In genomic region chr15:90049666-90050604, GRCh38 we compare ENCODE assay signal across 21 cellular contexts. TPM values are rescaled to one million over a fixed set of nuclear protein-coding genes. Genes with fewer than 3 reads are reported as not detected.
DNase-seq lines count a peak whose midpoint lies in the region; ATAC-seq and TF ChIP-seq lines count a peak whose summit lies in the region.
"Had no signal": no experiment of that assay in that cellular context is flagged by ENCODE, and none has a peak within 500 bp of the region (broad histone marks: within the 10 kb centered on the region; RNA-seq: fewer than 3 reads in every experiment).

No MANE protein-coding gene starts in this region.

- ATAC-seq in heart left ventricle: peak; percentile 43 to 71 (median 57)
- ATAC-seq in activated T-helper 17 cell treated with anti-CD3 and anti-CD28 coated beads, Interleukin-2, amount 50 U/mL, for 72 hours (replicated peaks): no peak
- ATAC-seq in upper lobe of left lung (ENCODE audit: low FRiP score in 2 of 2): no peak
- ATAC-seq: body of pancreas had no signal

- POLR2A ChIA-PET in Caco-2 (lab: Charles Lee): interaction anchor here (0.6 kb wide), 1 partner anchor 42 kb away, joined by 3 read pairs; no protein-coding TSS in a partner anchor

- CTCF ChIA-PET in Caco-2 (lab: Charles Lee): interaction anchor here (1.1 to 1.5 kb wide), 2 partner anchors 132 to 151 kb away, joined by 3 to 5 read pairs; no protein-coding TSS in a partner anchor

- no peak for TF ChIP-seq EP300 in upper lobe of left lung (IDR thresholded peaks at IDR 0.05)

- no peak overlapping the region for H3K4me3 Mint-ChIP-seq in activated T-helper 17 cell treated with anti-CD3 and anti-CD28 coated beads, Interleukin-2, amount 50 U/mL, for 72 hours
- H3K4me3 Mint-ChIP-seq in Caco-2 (ENCODE audit: unreplicated experiment): no peak overlapping the region
- H3K4me3 Mint-ChIP-seq: activated naive CD4-positive, alpha-beta T cell treated with anti-CD3 and anti-CD28 coated beads for 36 hours had no signal

- TF ChIP-seq POLR2A in heart left ventricle (IDR thresholded peaks at IDR 0.05) (no peak), upper lobe of left lung (IDR thresholded peaks at IDR 0.05) (no peak)

- intact Hi-C loops in heart left ventricle (cut with DNase I) (no loop called here), Caco-2 (cut with micrococcal nuclease; ENCODE audit: unreplicated experiment) (no loop called here)

- H3K27me3 ChIP-seq in heart left ventricle (no peaks in the 10 kb centered on the region), right atrium auricular region (no peaks in the 10 kb centered on the region), mucosa of stomach (ENCODE audit: control insufficient read depth, insufficient read depth, low read length) (no peaks in the 10 kb centered on the region), upper lobe of left lung (no peaks in the 10 kb centered on the region), brain microvascular endothelial cell (replicated peaks) (no peaks in the 10 kb centered on the region), Caco-2 (replicated peaks; ENCODE audit: control insufficient read depth, insufficient read depth, low read length) (no peaks in the 10 kb centered on the region)
- H3K27me3 ChIP-seq: body of pancreas, dorsolateral prefrontal cortex, esophagus muscularis mucosa, sigmoid colon, SJSA1, suprapubic skin had no signal

- H3K4me1 ChIP-seq in heart left ventricle: peaks cover 0 to 37% (median 16%) of the 10 kb centered on the region in 12 donors
- peaks cover 0 to 29% of the 10 kb centered on the region in 2 donors for H3K4me1 ChIP-seq in right atrium auricular region
- peaks cover 58% of the 10 kb centered on the region for H3K4me1 ChIP-seq in mucosa of stomach (ENCODE audit: control insufficient read depth, insufficient read depth, low read length)
- peaks cover 42 to 62% (median 52%) of the 10 kb centered on the region in 4 donors for H3K4me1 ChIP-seq in upper lobe of left lung
- no peaks in the 10 kb centered on the region for H3K4me1 ChIP-seq in Caco-2
- H3K4me1 ChIP-seq: SJSA1 had no signal

- H3K27me3 Mint-ChIP-seq in activated T-helper 17 cell treated with anti-CD3 and anti-CD28 coated beads, Interleukin-2, amount 50 U/mL, for 72 hours: no peaks in the 10 kb centered on the region
- H3K27me3 Mint-ChIP-seq in Caco-2 (ENCODE audit: insufficient read depth, unreplicated experiment): no peaks in the 10 kb centered on the region

- no peaks in the 10 kb centered on the region for H3K9me3 Mint-ChIP-seq in activated T-helper 17 cell treated with anti-CD3 and anti-CD28 coated beads, Interleukin-2, amount 50 U/mL, for 72 hours
- H3K9me3 Mint-ChIP-seq in Caco-2 (ENCODE audit: unreplicated experiment): no peaks in the 10 kb centered on the region
- H3K9me3 Mint-ChIP-seq: activated naive CD4-positive, alpha-beta T cell treated with anti-CD3 and anti-CD28 coated beads for 36 hours had no signal

- peak overlapping the region; percentile 17 for H3K9ac ChIP-seq in mucosa of stomach (ENCODE audit: low read length)
- H3K9ac ChIP-seq: GM23248 had no signal

- peak overlapping the region; percentile 72 for H3K27ac Mint-ChIP-seq in activated T-helper 17 cell treated with anti-CD3 and anti-CD28 coated beads, Interleukin-2, amount 50 U/mL, for 72 hours
- H3K27ac Mint-ChIP-seq in Caco-2 (ENCODE audit: unreplicated experiment): no peak overlapping the region
- H3K27ac Mint-ChIP-seq: activated naive CD4-positive, alpha-beta T cell treated with anti-CD3 and anti-CD28 coated beads for 36 hours had no signal

- H3K36me3 ChIP-seq in heart left ventricle (no peaks in the 10 kb centered on the region), right atrium auricular region (no peaks in the 10 kb centered on the region), mucosa of stomach (ENCODE audit: control insufficient read depth, insufficient read depth, low read length) (no peaks in the 10 kb centered on the region), upper lobe of left lung (no peaks in the 10 kb centered on the region), brain microvascular endothelial cell (replicated peaks) (no peaks in the 10 kb centered on the region), Caco-2 (ENCODE audit: control insufficient read depth, insufficient read depth, low read length) (no peaks in the 10 kb centered on the region; the same call in 1 of the 2 replicates)
- H3K36me3 ChIP-seq: esophagus muscularis mucosa, sigmoid colon, SJSA1, suprapubic skin had no signal

- TF ChIP-seq CTCF in heart left ventricle (IDR thresholded peaks at IDR 0.05) (no peak), right atrium auricular region (IDR thresholded peaks at IDR 0.05) (no peak), upper lobe of left lung (IDR thresholded peaks at IDR 0.05) (no peak), brain microvascular endothelial cell (IDR thresholded peaks at IDR 0.05; ENCODE audit: low read depth, low read length, missing control alignments) (no peak), Caco-2 (IDR thresholded peaks at IDR 0.05; ENCODE audit: insufficient read depth in 1 of 2, low read depth in 1 of 2, low read length in 1 of 2, severe bottlenecking in 1 of 2, unreplicated experiment in 1 of 2) (no peak)

- H3K36me3 Mint-ChIP-seq in activated T-helper 17 cell treated with anti-CD3 and anti-CD28 coated beads, Interleukin-2, amount 50 U/mL, for 72 hours (ENCODE audit: low read depth): no peaks in the 10 kb centered on the region
- no peaks in the 10 kb centered on the region for H3K36me3 Mint-ChIP-seq in Caco-2 (ENCODE audit: insufficient read depth, unreplicated experiment)

- H3K4me3 ChIP-seq in heart left ventricle (no peak overlapping the region), right atrium auricular region (no peak overlapping the region), mucosa of stomach (ENCODE audit: low read length) (no peak overlapping the region), upper lobe of left lung (no peak overlapping the region), brain microvascular endothelial cell (ENCODE audit: low read depth, low read length) (no peak overlapping the region), Caco-2 (ENCODE audit: low read depth, low read length) (no peak overlapping the region)
- H3K4me3 ChIP-seq: body of pancreas, esophagus muscularis mucosa, GM23248, sigmoid colon, SJSA1, suprapubic skin had no signal

- H3K27ac ChIP-seq in heart left ventricle: peak overlapping the region in 2 of 12 donors; percentile 4 to 29
- no peak overlapping the region for H3K27ac ChIP-seq in right atrium auricular region
- H3K27ac ChIP-seq in upper lobe of left lung: peak overlapping the region in 3 of 4 donors; percentile 23 to 42 (median 36)
- no peak overlapping the region for H3K27ac ChIP-seq in brain microvascular endothelial cell
- H3K27ac ChIP-seq: esophagus muscularis mucosa, GM23248, SJSA1, suprapubic skin had no signal

- no TSS peak for BruUV-seq in Caco-2 (replicated peaks; lab: Mats Ljungman, UMichigan)

- whole genome bisulfite sequencing in heart left ventricle, 4 donors: 64 to 71% (median 67%) methylated on average over 21 to 22 of the region's 22 CpGs
- WGBS in upper lobe of left lung, 2 donors: 82 to 84% methylated on average over 19 to 22 of the region's 22 CpGs

- in situ Hi-C loops in brain microvascular endothelial cell (cut with HindIII; ENCODE audit: low pct_ligation_motif_present, low sequenced_read_pairs): no loop called here

- H3K9me3 ChIP-seq in heart left ventricle: no peaks in the 10 kb centered on the region
- H3K9me3 ChIP-seq in right atrium auricular region: no peaks in the 10 kb centered on the region
- no peaks in the 10 kb centered on the region for H3K9me3 ChIP-seq in mucosa of stomach (ENCODE audit: control insufficient read depth, low read length)
- H3K9me3 ChIP-seq in upper lobe of left lung: no peaks in the 10 kb centered on the region
- H3K9me3 ChIP-seq in Caco-2: no peaks in the 10 kb centered on the region
- H3K9me3 ChIP-seq: body of pancreas, esophagus muscularis mucosa, sigmoid colon, SJSA1, suprapubic skin had no signal

- H3K4me1 Mint-ChIP-seq in activated T-helper 17 cell treated with anti-CD3 and anti-CD28 coated beads, Interleukin-2, amount 50 U/mL, for 72 hours: peaks cover 34% of the 10 kb centered on the region
- peaks cover 7% of the 10 kb centered on the region for H3K4me1 Mint-ChIP-seq in Caco-2 (ENCODE audit: low read depth, unreplicated experiment)

- peak in 1 of 5 donors; percentile 15 for DNase-seq in heart left ventricle
- DNase-seq in right atrium auricular region (ENCODE audit: low spot score): no peak
- DNase-seq in upper lobe of left lung: no peak
- no peak for DNase-seq in NCI-H1105 (lab: John Stamatoyannopoulos, UW)
- no peak for DNase-seq in brain microvascular endothelial cell
- no peak for DNase-seq in Caco-2
- DNase-seq: activated CD4-positive, alpha-beta T cell treated with anti-CD3 and anti-CD28 coated beads for 1 hour; activated naive CD4-positive, alpha-beta T cell treated with anti-CD3 and anti-CD28 coated beads for 36 hours; body of pancreas; GF-D8; GM23248; NCI-H187; NCI-H526; OCI-M1; sigmoid colon had no signal

RNA-seq across cellular contexts. Expression of gene ZNF710, which starts 48.8 kb away (rescaled TPM):
- 10 to 100 TPM in 1 of 9 donors, 1 to 10 TPM in 8; 2.9 to 22.4 (median 5.9) TPM for total RNA-seq in heart left ventricle
- 1 to 10 TPM; 3.4 to 6.1 TPM for polyA plus RNA-seq in heart left ventricle
- 1 to 10 TPM; 3.4 to 5.2 TPM for total RNA-seq in right atrium auricular region
- total RNA-seq in activated T-helper 17 cell treated with anti-CD3 and anti-CD28 coated beads, Interleukin-2, amount 50 U/mL, for 72 hours: 10 to 100 TPM; 12.2 to 15.4 TPM
- total RNA-seq in upper lobe of left lung: 10 to 100 TPM; 26.0 to 51.3 (median 44.5) TPM
- 16.5 and 21.4 TPM in 2 replicates for total RNA-seq in Caco-2 (2022)

RNA-seq across cellular contexts. Expression of gene IDH2, which starts 52.3 kb away (rescaled TPM):
- total RNA-seq in heart left ventricle (1,000 to 10,000 TPM in 2 of 9 donors, 100 to 1,000 TPM in 7; 573 to 1,258 (median 787) TPM), right atrium auricular region (100 to 1,000 TPM; 119 to 249 TPM), upper lobe of left lung (10 to 100 TPM; 41.5 to 72.1 (median 48.7) TPM), Caco-2 (2022) (28.3 and 28.7 TPM in 2 replicates)
- polyA plus RNA-seq in heart left ventricle: 100 to 1,000 TPM; 366 to 619 TPM
- 10 to 100 TPM; 53.5 to 75.6 TPM for total RNA-seq in activated T-helper 17 cell treated with anti-CD3 and anti-CD28 coated beads, Interleukin-2, amount 50 U/mL, for 72 hours

Comparison
In these comparisons a context has a peak if more than half of its experiments do, and no peak if none do; other contexts are left out.
1. ATAC-seq: peak in heart left ventricle (4 of 4); none in activated T-helper 17 cell treated with anti-CD3 and anti-CD28 coated beads, Interleukin-2, amount 50 U/mL, for 72 hours (single experiment) and upper lobe of left lung (0 of 2).
2. H3K27ac ChIP-seq: peak in upper lobe of left lung (3 of 4); none in right atrium auricular region (0 of 2) and brain microvascular endothelial cell (single experiment).